In genomic region chr5:115962565-115963402, GRCh38 we compare ENCODE assay signal across 9 cellular contexts. TPM values are rescaled to one million over a fixed set of nuclear protein-coding genes. Genes with fewer than 3 reads are reported as not detected.
DNase-seq lines count a peak whose midpoint lies in the region; ATAC-seq and TF ChIP-seq lines count a peak whose summit lies in the region.
"Had no signal": no experiment of that assay in that cellular context is flagged by ENCODE, and none has a peak within 500 bp of the region (broad histone marks: within the 10 kb centered on the region; RNA-seq: fewer than 3 reads in every experiment).

No MANE protein-coding gene starts in this region.

- no peaks in the 10 kb centered on the region for H3K36me3 Mint-ChIP-seq in activated T-cell treated with anti-CD3 and anti-CD28 coated beads, Interleukin-2, amount 50 U/mL, for 24 hours (ENCODE audit: low read depth)

- TF ChIP-seq POLR2A in right lobe of liver (IDR thresholded peaks at IDR 0.05) (no peak), transverse colon (IDR thresholded peaks at IDR 0.05) (no peak)

- H3K27me3 Mint-ChIP-seq in activated T-cell treated with anti-CD3 and anti-CD28 coated beads, Interleukin-2, amount 50 U/mL, for 24 hours = peaks cover 72% of the 10 kb centered on the region

- H3K9me3 Mint-ChIP-seq in activated T-cell treated with anti-CD3 and anti-CD28 coated beads, Interleukin-2, amount 50 U/mL, for 24 hours = no peaks in the 10 kb centered on the region

- no peaks in the 10 kb centered on the region for H3K4me1 ChIP-seq in colonic mucosa
- H3K4me1 ChIP-seq in right lobe of liver = peaks cover 0 to 17% (median 0%) of the 10 kb centered on the region in 4 donors
- H3K4me1 ChIP-seq in transverse colon = peaks cover 0 to 20% (median 19%) of the 10 kb centered on the region in 4 donors
- H3K4me1 ChIP-seq: BLaER1 treated with 17β-estradiol and CSF1 and Interleukin-3, amounts not matched to agents 10 nM and 100 nM had no signal

- no peak overlapping the region for H3K9ac ChIP-seq in colonic mucosa (ENCODE audit: low read depth in 2 of 2, low read length in 2 of 2)
- H3K9ac ChIP-seq: BLaER1 treated with 17β-estradiol and CSF1 and Interleukin-3, amounts not matched to agents 10 nM and 100 nM had no signal

- peaks cover 32% of the 10 kb centered on the region for H3K27me3 ChIP-seq in colonic mucosa
- H3K27me3 ChIP-seq in right lobe of liver = peaks cover 5 to 25% of the 10 kb centered on the region in 2 donors
- peaks cover 75% of the 10 kb centered on the region for H3K27me3 ChIP-seq in transverse colon
- H3K27me3 ChIP-seq: BLaER1 treated with 17β-estradiol and CSF1 and Interleukin-3, amounts not matched to agents 10 nM and 100 nM had no signal

- H3K27ac ChIP-seq in colonic mucosa (no peak overlapping the region), right lobe of liver (no peak overlapping the region), transverse colon (no peak overlapping the region)
- H3K27ac ChIP-seq: BLaER1 treated with 17β-estradiol and CSF1 and Interleukin-3, amounts not matched to agents 10 nM and 100 nM had no signal

- ATAC-seq in right lobe of liver = peak; percentile 86 to 90 (median 88)

- H3K9me3 ChIP-seq in colonic mucosa (no peaks in the 10 kb centered on the region), right lobe of liver (no peaks in the 10 kb centered on the region), transverse colon (no peaks in the 10 kb centered on the region)

- H3K4me3 Mint-ChIP-seq in activated T-cell treated with anti-CD3 and anti-CD28 coated beads, Interleukin-2, amount 50 U/mL, for 24 hours = peak overlapping the region; percentile 20

- H3K27ac Mint-ChIP-seq in activated T-cell treated with anti-CD3 and anti-CD28 coated beads, Interleukin-2, amount 50 U/mL, for 24 hours = no peak overlapping the region

- WGBS in right lobe of liver (ENCODE audit: insufficient coverage, low coverage, low lambda C conversion rate, missing lambda C conversion rate) = 19% methylated on average over 7 of the region's 71 CpGs
- 25 to 33% methylated on average over 1 to 44 of the region's 71 CpGs for WGBS in transverse colon (ENCODE audit: low coverage in 1 of 2), 2 donors

- TF ChIP-seq CTCF in colonic mucosa (IDR thresholded peaks at IDR 0.05) (no peak), right lobe of liver (IDR thresholded peaks at IDR 0.05) (no peak), transverse colon (IDR thresholded peaks at IDR 0.05) (no peak)

- in situ Hi-C loops in transverse colon (cut with MboI; ENCODE audit: low pct_ligation_motif_present in 1 of 4, low pct_unique_long_range_greater_than_20kb in 1 of 4, low sequenced_read_pairs in 3 of 4) = no loop called here

- no peaks in the 10 kb centered on the region for H3K36me3 ChIP-seq in colonic mucosa
- H3K36me3 ChIP-seq in right lobe of liver = no peaks in the 10 kb centered on the region
- no peaks in the 10 kb centered on the region for H3K36me3 ChIP-seq in transverse colon
- H3K36me3 ChIP-seq: BLaER1 treated with 17β-estradiol and CSF1 and Interleukin-3, amounts not matched to agents 10 nM and 100 nM had no signal

- H3K4me3 ChIP-seq in colonic mucosa = peak overlapping the region; percentile 3
- H3K4me3 ChIP-seq in right lobe of liver = peak overlapping the region; percentile 8 to 44 (median 32)
- H3K4me3 ChIP-seq in transverse colon = peak overlapping the region in 3 of 4 donors; percentile 4 to 45 (median 26)
- H3K4me3 ChIP-seq: BLaER1 treated with 17β-estradiol and CSF1 and Interleukin-3, amounts not matched to agents 10 nM and 100 nM had no signal

- H3K4me1 Mint-ChIP-seq in activated T-cell treated with anti-CD3 and anti-CD28 coated beads, Interleukin-2, amount 50 U/mL, for 24 hours (ENCODE audit: low read depth) = peaks cover 15% of the 10 kb centered on the region

- no peak for TF ChIP-seq EP300 in transverse colon (IDR thresholded peaks at IDR 0.05; ENCODE audit: low read depth)

- DNase-seq in activated T-cell treated with anti-CD3 and anti-CD28 coated beads, Interleukin-2, amount 50 U/mL, for 24 hours = peak; percentile 30
- DNase-seq in activated T-cell treated with anti-CD3 and anti-CD28 coated beads, Interleukin-2, amount 50 U/mL, for 1 hour = no peak
- DNase-seq in colonic mucosa = no peak
- DNase-seq in right lobe of liver = peak; percentile 46 to 66 (median 48)
- peak; percentile 7 for DNase-seq in transverse colon
- no peak for DNase-seq in pons (ENCODE audit: low spot score)
- no peak for DNase-seq in NCI-H2107 (lab: John Stamatoyannopoulos, UW)
- no peak for DNase-seq in GOT3 (lab: John Stamatoyannopoulos, UW)

- intact Hi-C loops in colonic mucosa (cut with DNase I) (no loop called here), right lobe of liver (cut with DNase I) (no loop called here), transverse colon (cut with DNase I; ENCODE audit: low total_unique reads) (no loop called here)

RNA-seq across cellular contexts. Expression of gene LVRN, which starts 0.5 kb away (rescaled TPM):
- under 1 TPM; 0.10 to 0.90 TPM for total RNA-seq in colonic mucosa
- total RNA-seq in right lobe of liver = under 1 TPM in 2 of 6 experiments, not detected in 4; 0.07 to 0.11 TPM
- 1 to 10 TPM in 2 of 4 donors, not detected in 2; 1.4 to 7.6 TPM for total RNA-seq in transverse colon

Comparison
In these comparisons a context has a peak if more than half of its experiments do, and no peak if none do; other contexts are left out.
1. DNase-seq: peak in activated T-cell treated with anti-CD3 and anti-CD28 coated beads, Interleukin-2, amount 50 U/mL, for 24 hours (single experiment), right lobe of liver (3 of 3) and transverse colon (single experiment); none in activated T-cell treated with anti-CD3 and anti-CD28 coated beads, Interleukin-2, amount 50 U/mL, for 1 hour (single experiment), colonic mucosa (single experiment), pons (single experiment), NCI-H2107 (single experiment) and GOT3 (single experiment).
2. Peak in every context shown above with its lines, with median percentiles within 50 percentile points of each other: H3K4me3 ChIP-seq.